Comparison of ENCODE assay signal across 8 cellular contexts in genomic region chr12:96061864-96062453, GRCh38. TPM values are rescaled to one million over a fixed set of nuclear protein-coding genes. Genes with fewer than 3 reads are reported as not detected.
DNase-seq lines count a peak whose midpoint lies in the region; FAIRE-seq and TF ChIP-seq lines count a peak whose summit lies in the region.

No MANE protein-coding gene starts in this region.

- H2AFZ ChIP-seq in astrocyte (ENCODE audit: low read depth, low read length) = no peak overlapping the region

- intact Hi-C loops in spleen (cut with DNase I; ENCODE audit: low total_unique reads) = loop anchor here (2.0 to 10.0 kb wide), 3 partner anchors 153 to 455 kb away; partner anchors contain the start of gene CDK17

- H3K27me3 Mint-ChIP-seq in astrocyte (ENCODE audit: low read depth, unreplicated experiment) = peaks cover 9% of the 10 kb centered on the region

- H3K36me3 ChIP-seq in GM06990 (ENCODE audit: control insufficient read depth, insufficient read depth, low read length) (no peaks in the 10 kb centered on the region), astrocyte (ENCODE audit: insufficient read depth, low read length) (no peaks in the 10 kb centered on the region), spleen (no peaks in the 10 kb centered on the region)

- H3K36me3 Mint-ChIP-seq in astrocyte (ENCODE audit: low read depth, unreplicated experiment) = no peaks in the 10 kb centered on the region

- H3K27ac ChIP-seq in astrocyte (ENCODE audit: low read depth, low read length) = no peak overlapping the region
- H3K27ac ChIP-seq in spleen = peak overlapping the region in 4 of 8 donors; percentile 46 to 54 (median 49)

- peak; percentile 65 for DNase-seq in GM06990 (ENCODE audit: extremely low read depth, insufficient read length)
- peak; percentile 75 for DNase-seq in HFF-Myc (ENCODE audit: extremely low read depth, low read depth)
- peak; percentile 40 for DNase-seq in NCI-H1436 treated with DMSO at 0.1 percent for 48 hours (lab: John Stamatoyannopoulos, UW)
- peak; percentile 49 for DNase-seq in T-helper 22 cell (ENCODE audit: low read depth)
- peak; percentile 64 for DNase-seq in astrocyte (ENCODE audit: low read depth)
- DNase-seq in iPS DF 19.7 (ENCODE audit: low read depth, low spot score) = peak; percentile 54
- DNase-seq in spleen = peak; percentile 83
- DNase-seq in GM19240 (ENCODE audit: insufficient read length, low spot score) = no peak

- no peaks in the 10 kb centered on the region for H3K4me1 Mint-ChIP-seq in astrocyte (ENCODE audit: low read depth, unreplicated experiment)

- no peak overlapping the region for H3K9ac ChIP-seq in astrocyte (ENCODE audit: low read length)

- H3K27ac Mint-ChIP-seq in astrocyte (ENCODE audit: unreplicated experiment) = no peak overlapping the region

- H3K4me2 ChIP-seq in astrocyte (ENCODE audit: low read length) = no peak overlapping the region

- peak; percentile 81 for FAIRE-seq in astrocyte (lab: Jason Lieb, UNC)

- H3K9me3 ChIP-seq in astrocyte (ENCODE audit: insufficient read depth, low read depth, low read length) = no peaks in the 10 kb centered on the region
- H3K9me3 ChIP-seq in spleen = peaks cover 0 to 5% (median 2%) of the 10 kb centered on the region in 8 donors

- 34 to 47% (median 39%) methylated on average over 4 of the region's 4 CpGs for WGBS in spleen, 5 donors

- H3K4me3 ChIP-seq in GM06990 (replicated peaks; ENCODE audit: low read depth, low read length) (no peak overlapping the region), HFF-Myc (replicated peaks; ENCODE audit: low read depth, low read length) (no peak overlapping the region), astrocyte (ENCODE audit: insufficient read depth, low read depth, low read length) (no peak overlapping the region), spleen (no peak overlapping the region)

- TF ChIP-seq POLR2A in spleen (IDR thresholded peaks at IDR 0.05) = no peak

- no peaks in the 10 kb centered on the region for H3K27me3 ChIP-seq in GM06990 (replicated peaks; ENCODE audit: control insufficient read depth, insufficient read depth, low read length)
- H3K27me3 ChIP-seq in astrocyte (ENCODE audit: insufficient read depth, low read length) = peaks cover 2% of the 10 kb centered on the region
- no peaks in the 10 kb centered on the region for H3K27me3 ChIP-seq in spleen (replicated peaks in 1 of 7)

- H3K79me2 ChIP-seq in astrocyte (ENCODE audit: insufficient read depth, low read length) = no peaks in the 10 kb centered on the region

- peak; percentile 76 for TF ChIP-seq CTCF in GM06990 (IDR thresholded peaks at IDR 0.05; ENCODE audit: insufficient read depth, low read length, poor library complexity, severe bottlenecking)
- peak; percentile 81 for TF ChIP-seq CTCF in HFF-Myc (IDR thresholded peaks at IDR 0.05; ENCODE audit: low read depth, low read length, missing control alignments)
- TF ChIP-seq CTCF in astrocyte (IDR thresholded peaks at IDR 0.05; ENCODE audit: insufficient read depth, low read depth, low read length) = peak; percentile 92
- TF ChIP-seq CTCF in spleen (IDR thresholded peaks at IDR 0.05 in 8 of 11, conservative IDR thresholded peaks at IDR 0.05 in 3 of 11) = peak; percentile 78 to 98 (median 88)

- no peaks in the 10 kb centered on the region for H4K20me1 ChIP-seq in astrocyte (ENCODE audit: insufficient read depth, low read length)

- peak overlapping the region; percentile 18 for H3K4me3 Mint-ChIP-seq in astrocyte (ENCODE audit: unreplicated experiment)

- H3K9me3 Mint-ChIP-seq in astrocyte (ENCODE audit: unreplicated experiment) = peaks cover 3% of the 10 kb centered on the region

- H3K4me1 ChIP-seq in astrocyte (ENCODE audit: insufficient read depth, low read length) = no peaks in the 10 kb centered on the region
- H3K4me1 ChIP-seq in spleen = peaks cover 4 to 30% (median 26%) of the 10 kb centered on the region in 6 donors

RNA-seq across cellular contexts. Expression of gene LTA4H, which starts 26.6 kb away (rescaled TPM):
- total RNA-seq in astrocyte (63.7 and 67.6 TPM in 2 replicates), spleen (100 to 1,000 TPM in 4 of 7 donors, 10 to 100 TPM in 3; 79.0 to 183 (median 103) TPM)
- 10 to 100 TPM; 58.0 to 75.3 (median 62.9) TPM for polyA plus RNA-seq in spleen
